ENCODE assay signal across 13 cellular contexts in the genomic region with DNA sequence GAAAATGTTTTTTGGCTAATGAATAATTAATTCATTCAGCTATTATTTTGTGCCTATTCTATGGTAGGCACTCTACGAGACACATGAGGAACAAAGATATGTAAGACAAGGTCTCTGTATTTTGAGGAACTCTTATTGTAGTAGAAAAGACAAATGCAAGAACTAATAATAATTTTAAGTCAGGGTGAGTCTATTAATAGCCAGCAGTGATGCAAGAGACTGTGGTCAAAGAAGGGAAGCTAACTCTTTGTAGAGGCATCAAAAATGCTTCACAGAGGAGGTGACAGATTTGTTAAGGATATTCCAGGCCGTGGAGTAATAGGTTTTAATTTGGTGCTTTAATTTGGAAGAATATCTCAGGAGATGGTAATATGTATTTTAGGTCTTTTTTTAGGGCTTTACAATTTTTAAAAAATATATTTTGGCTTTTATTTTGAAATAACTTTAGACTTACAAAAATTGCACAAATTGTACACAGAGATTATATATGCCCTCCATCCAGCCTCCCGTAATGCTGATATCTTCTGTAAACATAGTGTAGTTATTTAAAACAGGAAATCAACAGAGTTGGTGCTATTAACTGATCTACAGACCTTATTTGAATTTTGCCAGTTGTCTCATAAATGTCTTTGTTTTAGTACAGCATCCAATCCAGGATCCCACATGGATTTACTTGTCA. TPM values are rescaled to one million over a fixed set of nuclear protein-coding genes. Genes with fewer than 3 reads are reported as not detected.
DNase-seq lines count a peak whose midpoint lies in the region; ATAC-seq and TF ChIP-seq lines count a peak whose summit lies in the region.
"Had no signal": no experiment of that assay in that cellular context is flagged by ENCODE, and none has a peak within 500 bp of the region (broad histone marks: within the 10 kb centered on the region; RNA-seq: fewer than 3 reads in every experiment).

No MANE protein-coding gene starts in this region.

- DNase-seq in SIG-M5 treated with dmso at 0.1 percent for 504 hours (lab: John Stamatoyannopoulos, UW; ENCODE audit: unreplicated experiment) (peak; percentile 80), left lung (no peak), iPS-NIHi7 (ENCODE audit: extremely low spot score) (no peak)
- no peak for DNase-seq in activated T-cell treated with anti-CD3 and anti-CD28 coated beads, Interleukin-2, amount 50 U/mL, for 1 hour
- DNase-seq: activated CD4-positive, CD25-positive, alpha-beta regulatory T cell; DMS53; NCI-H2107 had no signal

- no peaks in the 10 kb centered on the region for H3K27me3 ChIP-seq in left lung

- no peak overlapping the region for H3K4me3 ChIP-seq in left lung
- H3K4me3 ChIP-seq: HAP-1 had no signal

- TF ChIP-seq CTCF in left lung (IDR thresholded peaks at IDR 0.05): no peak

- intact Hi-C loops in left lung (cut with DNase I): no loop called here

- no peaks in the 10 kb centered on the region for H3K36me3 ChIP-seq in left lung
- H3K36me3 ChIP-seq: HAP-1 had no signal

- H3K9me3 ChIP-seq in left lung: peaks cover 0 to 9% of the 10 kb centered on the region in 2 donors
- H3K9me3 ChIP-seq: HAP-1 had no signal

- no peak overlapping the region for H3K27ac ChIP-seq in left lung

- ATAC-seq in GM18502 (IDR thresholded peaks at IDR 0.05; ENCODE audit: poor library complexity, unreplicated experiment) (peak; percentile 65), HG03060 (IDR thresholded peaks at IDR 0.05; ENCODE audit: low read depth, unreplicated experiment) (peak; percentile 39), left lung (peak; percentile 68), HG03457 (IDR thresholded peaks at IDR 0.05; ENCODE audit: unreplicated experiment) (no peak), GM19328 (IDR thresholded peaks at IDR 0.05; ENCODE audit: unreplicated experiment) (no peak)

- H3K4me1 ChIP-seq in left lung: peaks cover 7 to 8% of the 10 kb centered on the region in 2 donors
- H3K4me1 ChIP-seq: HAP-1 had no signal

RNA-seq across cellular contexts. Expression of a gene that starts 48.1 kb away (rescaled TPM):
- total RNA-seq in left lung: 1 to 10 TPM; 2.6 to 5.2 TPM
- total RNA-seq: bronchial epithelial cell had no signal

Comparison
In these comparisons a context has a peak if more than half of its experiments do, and no peak if none do; other contexts are left out.
1. ATAC-seq: peak in GM18502 (single experiment), HG03060 (single experiment) and left lung (single experiment); none in HG03457 (single experiment) and GM19328 (single experiment).